ENCODE assay signal across 11 cellular contexts in the genomic region with DNA sequence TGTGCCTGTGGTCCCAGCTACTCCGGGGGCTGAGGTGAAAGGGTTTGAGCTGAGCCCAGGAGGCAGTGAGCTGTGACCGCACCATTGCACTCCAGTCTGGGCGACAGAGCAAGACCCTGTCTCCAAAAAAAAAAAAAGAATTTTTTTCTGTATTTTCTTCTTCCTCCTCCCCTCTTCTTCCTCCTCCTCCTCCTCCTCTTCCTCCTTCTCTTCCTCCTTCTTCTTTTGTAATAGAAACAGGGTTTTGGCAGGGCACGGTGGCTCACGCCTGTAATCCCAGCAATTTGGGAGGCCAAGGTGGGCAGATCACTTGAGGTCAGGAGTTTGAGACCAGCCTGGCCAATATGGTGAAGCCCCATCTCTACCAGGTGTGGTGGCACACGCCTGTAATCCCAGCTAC. TPM values are rescaled to one million over a fixed set of nuclear protein-coding genes. Genes with fewer than 3 reads are reported as not detected.
DNase-seq lines count a peak whose midpoint lies in the region; TF ChIP-seq lines count a peak whose summit lies in the region.
"Not testable (repeated sequence)": the region's sequence is repeated elsewhere in the genome, so short reads cannot be mapped to it uniquely, and the experiment has no call there.
"Had no signal": no experiment of that assay in that cellular context is flagged by ENCODE, and none has a peak within 500 bp of the region (broad histone marks: within the 10 kb centered on the region; RNA-seq: fewer than 3 reads in every experiment).

No MANE protein-coding gene starts in this region.

- WGBS in spleen, 5 donors = 68 to 89% (median 77%) methylated on average over 6 of the region's 6 CpGs

- peaks cover 14 to 31% (median 25%) of the 10 kb centered on the region in 10 experiments for H3K4me1 ChIP-seq in BLaER1 treated with 17β-estradiol and CSF1 and Interleukin-3, amounts not matched to agents 10 nM and 100 nM
- H3K4me1 ChIP-seq in spleen = peaks cover 0 to 12% (median 0%) of the 10 kb centered on the region in 6 donors

- H3K9ac ChIP-seq in BLaER1 treated with 17β-estradiol and CSF1 and Interleukin-3, amounts not matched to agents 10 nM and 100 nM = peak overlapping the region in 1 of 11 experiments; percentile 29; a peak in 1 of 22 replicates
- not testable (repeated sequence) for H3K9ac ChIP-seq in SK-N-MC (ENCODE audit: insufficient read length)

- intact Hi-C loops in spleen (cut with DNase I; ENCODE audit: low total_unique reads) = not testable (repeated sequence)

- H3K36me3 ChIP-seq in BLaER1 treated with 17β-estradiol and CSF1 and Interleukin-3, amounts not matched to agents 10 nM and 100 nM; SK-N-MC (ENCODE audit: insufficient read depth, low read length); spleen: not testable (repeated sequence)

- peaks cover 15% of the 10 kb centered on the region for H3K27me3 Mint-ChIP-seq in nephron (ENCODE audit: low read depth)

- not testable (repeated sequence) for H3K27ac ChIP-seq in BLaER1 treated with 17β-estradiol and CSF1 and Interleukin-3, amounts not matched to agents 10 nM and 100 nM; spleen
- peak overlapping the region; percentile 83; the same call in 1 of the 2 replicates for H3K27ac ChIP-seq in SK-N-MC

- peaks cover 0 to 24% (median 11%) of the 10 kb centered on the region in 11 experiments; a peak in 19 of 22 replicates for H4K20me1 ChIP-seq in BLaER1 treated with 17β-estradiol and CSF1 and Interleukin-3, amounts not matched to agents 10 nM and 100 nM

- TF ChIP-seq POLR2A in spleen (IDR thresholded peaks at IDR 0.05) = not testable (repeated sequence)

- not testable (repeated sequence) for H3K9me3 ChIP-seq in BLaER1 treated with 17β-estradiol and CSF1 and Interleukin-3, amounts not matched to agents 10 nM and 100 nM (replicated peaks in 1 of 11); SK-N-MC (ENCODE audit: low read depth, low read length); spleen

- H3K27ac Mint-ChIP-seq in nephron = peak overlapping the region; percentile 81 to 91 (median 84)

- DNase-seq in SK-N-MC (ENCODE audit: low read depth, low spot score) = not testable (repeated sequence)
- DNase-seq in spleen = peak; percentile 25

- not testable (repeated sequence) for H3K4me3 Mint-ChIP-seq in nephron

- H3K27me3 ChIP-seq in BLaER1 treated with 17β-estradiol and CSF1 and Interleukin-3, amounts not matched to agents 10 nM and 100 nM = not testable (repeated sequence)
- H3K27me3 ChIP-seq in spleen (replicated peaks in 1 of 7) = peaks cover 0 to 21% (median 0%) of the 10 kb centered on the region in 7 donors

- H3K4me2 ChIP-seq in BLaER1 treated with 17β-estradiol and CSF1 and Interleukin-3, amounts not matched to agents 10 nM and 100 nM = peak overlapping the region; percentile 18 to 62 (median 42); a peak in 18 of 22 replicates

- H3K9me3 Mint-ChIP-seq in nephron = not testable (repeated sequence)

- peaks cover 23% of the 10 kb centered on the region for H3K4me1 Mint-ChIP-seq in nephron

- TF ChIP-seq CTCF in nephron (IDR thresholded peaks at IDR 0.05; ENCODE audit: unreplicated experiment in 3 of 3); spleen (IDR thresholded peaks at IDR 0.05 in 8 of 11, conservative IDR thresholded peaks at IDR 0.05 in 3 of 11): not testable (repeated sequence)

- H3K4me3 ChIP-seq in BLaER1 treated with 17β-estradiol and CSF1 and Interleukin-3, amounts not matched to agents 10 nM and 100 nM; SK-N-MC; spleen: not testable (repeated sequence)

- not testable (repeated sequence) for H3K36me3 Mint-ChIP-seq in nephron (ENCODE audit: low read depth)

RNA-seq across cellular contexts. Expression of a gene that starts 14.4 kb away (rescaled TPM):
- 1 to 10 TPM in 3 of 7 donors, under 1 TPM in 4; 0.26 to 2.6 (median 0.98) TPM for total RNA-seq in spleen
- 1 to 10 TPM in 2 of 3 donors, under 1 TPM in 1; 0.67 to 3.0 (median 2.5) TPM for polyA plus RNA-seq in spleen
- total RNA-seq: A673; CD4-positive, CD25-positive, alpha-beta regulatory T cell; CD8-positive, alpha-beta memory T cell had no signal
- polyA plus RNA-seq: AG04450; CD14-positive monocyte; CD8-positive, alpha-beta memory T cell had no signal

RNA-seq across cellular contexts. Expression of a gene that starts 15.7 kb away (rescaled TPM):
- total RNA-seq in spleen = 10 to 100 TPM; 36.3 to 71.7 (median 57.4) TPM
- polyA plus RNA-seq in spleen = 10 to 100 TPM; 44.0 to 89.6 (median 82.0) TPM

RNA-seq across cellular contexts. Expression of a gene that starts 42.5 kb away (rescaled TPM):
- 10 to 100 TPM in 1 of 7 donors, 1 to 10 TPM in 6; 2.5 to 11.9 (median 4.0) TPM for total RNA-seq in spleen
- polyA plus RNA-seq in spleen = 10 to 100 TPM in 1 of 3 donors, 1 to 10 TPM in 2; 3.2 to 10.8 (median 4.8) TPM
- polyA plus RNA-seq: CD14-positive monocyte had no signal

RNA-seq across cellular contexts. Expression of a gene that starts 56.4 kb away (rescaled TPM):
- total RNA-seq in spleen = not detected
- not detected for polyA plus RNA-seq in spleen
- total RNA-seq: CD4-positive, alpha-beta memory T cell; CD4-positive, CD25-positive, alpha-beta regulatory T cell; CD8-positive, alpha-beta memory T cell; GM12878 had no signal
- polyA plus RNA-seq: AG04450; CD14-positive monocyte; CD4-positive, alpha-beta memory T cell; CD4-positive, CD25-positive, alpha-beta regulatory T cell; CD8-positive, alpha-beta memory T cell had no signal
